Comparison of ENCODE assay signal across 1 cellular context in genomic region chr16:24845726-24846547, GRCh38.
A peak's percentile ranks its signal among the peaks of the same experiment; 100 is the strongest.
TF ChIP-seq lines count a peak whose summit lies in the region.

Gene SLC5A11 (plus strand): TSS chr16:24845963. CDS start chr16:24858644, 12,681 bp downstream.

TF ChIP-seq in HepG2, 621 proteins besides CTCF, POLR2A, EP300 and RAD21 (continued from another document and continues in another):
- TF ChIP-seq ZNF407 (CRISPR knock-in tag; IDR thresholded peaks at IDR 0.05; ENCODE audit: not compliant biosample characterization) (no peak), SSRP1 (CRISPR knock-in tag; IDR thresholded peaks at IDR 0.05) (no peak), ZNF34 (CRISPR knock-in tag; IDR thresholded peaks at IDR 0.05; ENCODE audit: borderline replicate concordance) (no peak), ZNF318 (CRISPR knock-in tag; IDR thresholded peaks at IDR 0.05) (no peak), SIX4 (CRISPR knock-in tag; IDR thresholded peaks at IDR 0.05) (no peak), MBNL3 (CRISPR knock-in tag; conservative IDR thresholded peaks at IDR 0.05) (no peak), GATAD2A (CRISPR knock-in tag; IDR thresholded peaks at IDR 0.05) (peak; percentile 38; the same call in 1 of the 2 replicates), FUBP1 (CRISPR knock-in tag; IDR thresholded peaks at IDR 0.05; ENCODE audit: borderline replicate concordance) (no peak), ZNF761 (CRISPR knock-in tag; conservative IDR thresholded peaks at IDR 0.05) (no peak), GZF1 (CRISPR knock-in tag; IDR thresholded peaks at IDR 0.05) (no peak), MAX (IDR thresholded peaks at IDR 0.05) (peak; percentile 53; the same call in 1 of the 2 replicates), MYPOP (CRISPR knock-in tag; IDR thresholded peaks at IDR 0.05) (no peak), PAWR (CRISPR knock-in tag; IDR thresholded peaks at IDR 0.05; ENCODE audit: borderline replicate concordance) (no peak), CERS6 (CRISPR knock-in tag; IDR thresholded peaks at IDR 0.05) (no peak), ZHX2 (IDR thresholded peaks at IDR 0.05; ENCODE audit: low read depth) (no peak), ZHX2 (CRISPR knock-in tag; IDR thresholded peaks at IDR 0.05; ENCODE audit: borderline replicate concordance) (no peak), ZNF367 (CRISPR knock-in tag; IDR thresholded peaks at IDR 0.05; ENCODE audit: borderline replicate concordance) (no peak), MEF2D (CRISPR knock-in tag; IDR thresholded peaks at IDR 0.05) (peak; percentile 37; the same call in 1 of the 2 replicates), PTBP1 (IDR thresholded peaks at IDR 0.05; ENCODE audit: low read depth, low read length, poor library complexity, severe bottlenecking) (no peak), ZNF276 (CRISPR knock-in tag; IDR thresholded peaks at IDR 0.05; ENCODE audit: low read depth) (no peak)
